Comparison of ENCODE assay signal across 14 cellular contexts in genomic region chr19:18354743-18355142, GRCh38. TPM values are rescaled to one million over a fixed set of nuclear protein-coding genes. Genes with fewer than 3 reads are reported as not detected.
"Had no signal": no experiment of that assay in that cellular context is flagged by ENCODE, and none has a peak within 500 bp of the region (broad histone marks: within the 10 kb centered on the region; RNA-seq: fewer than 3 reads in every experiment).

No MANE protein-coding gene starts in this region.

RNA-seq across cellular contexts. Expression of gene GDF15, which starts 31.2 kb away (rescaled TPM):
- total RNA-seq: activated B cell treated with CpG ODN at 0.5 μM for 24 hours; activated CD4-positive, alpha-beta memory T cell treated with anti-CD3 and anti-CD28 coated beads for 36 hours; activated CD8-positive, alpha-beta memory T cell treated with anti-CD3 and anti-CD28 coated beads for 36 hours; activated CD8-positive, alpha-beta T cell treated with anti-CD3 and anti-CD28 coated beads for 36 hours; activated T-helper 1 cell treated with anti-CD3 and anti-CD28 coated beads, Interleukin-12 subunit alpha, Interleukin-12 subunit beta, Interleukin-2, Interleukin-4 antibody, amounts not matched to agents 30 ng/mL and 10 ng/mL and 1 ng/mL, durations not matched to agents 14 hours and 24 hours and 36 hours had no signal

RNA-seq across cellular contexts. Expression of gene LRRC25, which starts 42.7 kb away (rescaled TPM):
- total RNA-seq: activated CD4-positive, alpha-beta memory T cell treated with anti-CD3 and anti-CD28 coated beads for 36 hours; activated CD4-positive, alpha-beta T cell treated with anti-CD3 and anti-CD28 coated beads, Interleukin-2, amount 10 ng/mL, durations not matched to agents 24 days and 14 days; activated CD8-positive, alpha-beta memory T cell treated with anti-CD3 and anti-CD28 coated beads for 36 hours; activated CD8-positive, alpha-beta T cell treated with anti-CD3 and anti-CD28 coated beads for 36 hours; activated naive CD4-positive, alpha-beta T cell treated with anti-CD3 and anti-CD28 coated beads for 36 hours; activated naive CD4-positive, alpha-beta T cell treated with anti-CD3 and anti-CD28 coated beads, Interleukin-2, amount 50 U/mL, for 72 hours; activated T-cell treated with anti-CD3 and anti-CD28 coated beads, Interleukin-2, amount 50 U/mL, for 4 hours; activated T-cell treated with anti-CD3 and anti-CD28 coated beads, Interleukin-2, amount 50 U/mL, for 72 hours; activated T-helper 1 cell treated with anti-CD3 and anti-CD28 coated beads, Interleukin-12 subunit alpha, Interleukin-12 subunit beta, Interleukin-2, Interleukin-4 antibody, amounts not matched to agents 30 ng/mL and 10 ng/mL and 1 ng/mL, durations not matched to agents 14 hours and 24 hours and 36 hours; activated T-helper 17 cell treated with anti-CD3 and anti-CD28 coated beads, Interleukin-2, amount 50 U/mL, for 72 hours; bronchial epithelial cell; cardiac muscle cell; chondrocyte had no signal
